Comparison of ENCODE assay signal across 11 cellular contexts in the genomic region with DNA sequence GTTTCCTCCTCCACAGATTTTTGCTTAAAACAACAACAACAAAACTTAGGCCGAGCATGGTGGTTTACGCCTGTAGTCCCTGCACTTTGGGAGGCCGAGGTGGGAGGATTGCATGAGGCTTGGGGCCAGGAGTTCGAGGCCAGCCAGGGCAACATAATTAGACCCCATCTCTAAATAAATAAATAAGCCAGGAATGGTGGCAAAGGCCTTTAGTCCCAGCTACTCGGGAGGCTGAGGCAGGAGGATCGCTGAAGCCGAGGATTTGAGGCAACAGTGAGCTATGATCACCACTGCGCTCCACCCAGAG. TPM values are rescaled to one million over a fixed set of nuclear protein-coding genes. Genes with fewer than 3 reads are reported as not detected.
DNase-seq lines count a peak whose midpoint lies in the region; ATAC-seq and TF ChIP-seq lines count a peak whose summit lies in the region.
"Had no signal": no experiment of that assay in that cellular context is flagged by ENCODE, and none has a peak within 500 bp of the region (broad histone marks: within the 10 kb centered on the region; RNA-seq: fewer than 3 reads in every experiment).

No MANE protein-coding gene starts in this region.

- H3K4me3 ChIP-seq in iPS-20b (ENCODE audit: low read length) (peak overlapping the region; percentile 80), suprapubic skin (no peak overlapping the region)

- DNase-seq in activated CD8-positive, alpha-beta memory T cell treated with anti-CD3 and anti-CD28 coated beads, Interleukin-2, amount 10 ng/mL, durations not matched to agents 7 days and 5 days, result no peak
- no peak for DNase-seq in activated CD8-positive, alpha-beta memory T cell treated with anti-CD3 and anti-CD28 coated beads, Interleukin-2, amount 50 U/mL, for 4 hours
- no peak for DNase-seq in suprapubic skin (ENCODE audit: low spot score in 2 of 2)
- DNase-seq in ACHN, result no peak
- DNase-seq: C1 segment of cervical spinal cord, lower lobe of right lung had no signal

- no peak for ATAC-seq in activated CD8-positive, alpha-beta memory T cell treated with anti-CD3 and anti-CD28 coated beads, Interleukin-2, amount 10 ng/mL, durations not matched to agents 7 days and 5 days
- ATAC-seq in GM21825 (IDR thresholded peaks at IDR 0.05; ENCODE audit: unreplicated experiment) (no peak), HG03196 (IDR thresholded peaks at IDR 0.05; ENCODE audit: unreplicated experiment) (no peak)
- ATAC-seq: esophagus mucosa, lower lobe of right lung had no signal

- H3K27ac Mint-ChIP-seq in activated CD8-positive, alpha-beta memory T cell treated with anti-CD3 and anti-CD28 coated beads, Interleukin-2, amount 10 ng/mL, durations not matched to agents 7 days and 5 days, result peak overlapping the region; percentile 94

- H3K36me3 Mint-ChIP-seq in activated CD8-positive, alpha-beta memory T cell treated with anti-CD3 and anti-CD28 coated beads, Interleukin-2, amount 10 ng/mL, durations not matched to agents 7 days and 5 days, result peaks cover 11% of the 10 kb centered on the region

- no peak for TF ChIP-seq EP300 in suprapubic skin (IDR thresholded peaks at IDR 0.05)

- TF ChIP-seq POLR2A in suprapubic skin (IDR thresholded peaks at IDR 0.05), result no peak

- CTCF ChIA-PET in activated CD8-positive, alpha-beta memory T cell treated with anti-CD3 and anti-CD28 coated beads, Interleukin-2, amount 10 ng/mL, durations not matched to agents 7 days and 5 days (lab: Charles Lee), result interaction anchor here (1.8 kb wide), 1 partner anchor 9 kb away, joined by 6 read pairs; no protein-coding TSS in a partner anchor

- WGBS in suprapubic skin, result 96% methylated on average over 8 of the region's 8 CpGs

- H3K4me1 Mint-ChIP-seq in activated CD8-positive, alpha-beta memory T cell treated with anti-CD3 and anti-CD28 coated beads, Interleukin-2, amount 10 ng/mL, durations not matched to agents 7 days and 5 days, result peaks cover 25% of the 10 kb centered on the region

- TF ChIP-seq CTCF in VCaP (conservative IDR thresholded peaks at IDR 0.05) (no peak), suprapubic skin (IDR thresholded peaks at IDR 0.05) (no peak)

- H3K27ac ChIP-seq in VCaP (peak overlapping the region; percentile 92), iPS-20b (ENCODE audit: low read length) (no peak overlapping the region), suprapubic skin (peak overlapping the region; percentile 99)

- no peaks in the 10 kb centered on the region for H3K9me3 ChIP-seq in iPS-20b (ENCODE audit: insufficient read depth, low read depth, low read length)
- H3K9me3 ChIP-seq in suprapubic skin, result no peaks in the 10 kb centered on the region
- H3K9me3 ChIP-seq: lower lobe of right lung had no signal

- H3K9me3 Mint-ChIP-seq in activated CD8-positive, alpha-beta memory T cell treated with anti-CD3 and anti-CD28 coated beads, Interleukin-2, amount 10 ng/mL, durations not matched to agents 7 days and 5 days (ENCODE audit: low read depth), result no peaks in the 10 kb centered on the region

- no peaks in the 10 kb centered on the region for H3K27me3 Mint-ChIP-seq in activated CD8-positive, alpha-beta memory T cell treated with anti-CD3 and anti-CD28 coated beads, Interleukin-2, amount 10 ng/mL, durations not matched to agents 7 days and 5 days

- H3K9ac ChIP-seq in iPS-20b (ENCODE audit: low read depth, low read length), result peak overlapping the region; percentile 91; the same call in 1 of the 2 replicates

- H3K27me3 ChIP-seq in iPS-20b (ENCODE audit: insufficient read depth, low read length), result no peaks in the 10 kb centered on the region
- no peaks in the 10 kb centered on the region for H3K27me3 ChIP-seq in suprapubic skin

- H3K4me1 ChIP-seq in iPS-20b (ENCODE audit: insufficient read depth, low read length) (peaks cover 9% of the 10 kb centered on the region; the same call in 1 of the 2 replicates), suprapubic skin (peaks cover 28% of the 10 kb centered on the region)

- peak overlapping the region; percentile 99 for H3K4me3 Mint-ChIP-seq in activated CD8-positive, alpha-beta memory T cell treated with anti-CD3 and anti-CD28 coated beads, Interleukin-2, amount 10 ng/mL, durations not matched to agents 7 days and 5 days

- H3K36me3 ChIP-seq in iPS-20b (ENCODE audit: insufficient read depth, low read depth, low read length) (no peaks in the 10 kb centered on the region), suprapubic skin (no peaks in the 10 kb centered on the region)
- H3K36me3 ChIP-seq: lower lobe of right lung had no signal

- in situ Hi-C loops in ACHN (cut with HindIII; ENCODE audit: low pct_ligation_motif_present, low pct_unique_long_range_greater_than_20kb, low sequenced_read_pairs), result no loop called here

RNA-seq across cellular contexts. Expression of a gene that starts 1.3 kb away (rescaled TPM):
- total RNA-seq in activated CD8-positive, alpha-beta memory T cell treated with anti-CD3 and anti-CD28 coated beads, Interleukin-2, amount 10 ng/mL, durations not matched to agents 7 days and 5 days, result 100 to 1,000 TPM; 295 to 364 TPM
- total RNA-seq in suprapubic skin, result 100 to 1,000 TPM; 153 to 294 (median 168) TPM

RNA-seq across cellular contexts. Expression of a gene that starts 55.9 kb away (rescaled TPM):
- total RNA-seq in activated CD8-positive, alpha-beta memory T cell treated with anti-CD3 and anti-CD28 coated beads, Interleukin-2, amount 10 ng/mL, durations not matched to agents 7 days and 5 days, result not detected
- 1 to 10 TPM in 1 of 4 donors, under 1 TPM in 1, not detected in 2; 0.23 to 1.2 TPM for total RNA-seq in suprapubic skin
- total RNA-seq: lower lobe of right lung had no signal
